In genomic region chr9:113593682-113594281, GRCh38 we compare ENCODE assay signal across 8 cellular contexts.
DNase-seq lines count a peak whose midpoint lies in the region; ATAC-seq and TF ChIP-seq lines count a peak whose summit lies in the region.

No MANE protein-coding gene starts in this region.

- no peaks in the 10 kb centered on the region for H3K9me3 ChIP-seq in thyroid gland

- peaks cover 20 to 22% of the 10 kb centered on the region in 2 donors for H3K36me3 ChIP-seq in thyroid gland

- intact Hi-C loops in thyroid gland (cut with DNase I) = no loop called here

- TF ChIP-seq POLR2A in thyroid gland (IDR thresholded peaks at IDR 0.05) = peak in 1 of 2 donors; percentile 83

- no peaks in the 10 kb centered on the region for H3K27me3 ChIP-seq in thyroid gland

- peak in 1 of 6 experiments; percentile 2 for TF ChIP-seq CTCF in thyroid gland (IDR thresholded peaks at IDR 0.05)

- 19 to 25% methylated on average over 14 of the region's 15 CpGs for WGBS in thyroid gland, 2 donors

- DNase-seq in A172 (ENCODE audit: low spot score) (peak; percentile 98), SK-MEL-5 (ENCODE audit: low read depth, low spot score) (peak; percentile 98), epidermal melanocyte (ENCODE audit: insufficient read length, low spot score) (peak; percentile 89), lung microvascular endothelial cell (ENCODE audit: low read depth in 2 of 2) (peak; percentile 97 to 99), thyroid gland (peak; percentile 91 to 93)

- in situ Hi-C loops in SK-MEL-5 (cut with HindIII; ENCODE audit: low pct_unique_long_range_greater_than_20kb, low sequenced_read_pairs) = no loop called here

- ATAC-seq in GM18517 (IDR thresholded peaks at IDR 0.05; ENCODE audit: unreplicated experiment) = peak; percentile 52
- ATAC-seq in HG03097 (IDR thresholded peaks at IDR 0.05; ENCODE audit: low FRiP score, unreplicated experiment) = peak; percentile 55
- ATAC-seq in HG03520 (IDR thresholded peaks at IDR 0.05; ENCODE audit: unreplicated experiment) = no peak

- peaks cover 19 to 38% of the 10 kb centered on the region in 2 donors for H3K4me1 ChIP-seq in thyroid gland

- H3K4me3 ChIP-seq in thyroid gland (replicated peaks in 1 of 3) = peak overlapping the region in 2 of 3 donors; percentile 1 to 21

- peak overlapping the region; percentile 36 to 71 (median 46) for H3K27ac ChIP-seq in thyroid gland
